ENCODE assay signal across 22 cellular contexts in the genomic region with DNA sequence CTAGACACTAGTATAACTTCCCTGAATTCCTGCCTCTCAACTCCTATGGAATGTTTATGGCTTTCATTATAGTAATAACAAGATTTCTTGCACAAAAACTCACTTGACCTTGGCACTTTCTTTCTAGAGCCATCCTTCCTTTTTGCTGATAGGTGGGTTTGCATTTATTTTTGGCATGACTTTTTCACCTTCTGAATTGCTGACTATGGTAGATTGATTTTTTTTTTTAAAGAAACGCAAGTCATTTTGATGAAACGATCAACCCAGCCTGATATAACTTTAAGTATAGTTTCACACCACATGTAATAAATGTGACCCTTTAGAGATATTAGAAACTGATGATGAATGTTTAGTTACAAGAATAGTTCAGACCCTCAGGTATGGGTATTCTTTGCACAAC.
"Had no signal": no experiment of that assay in that cellular context is flagged by ENCODE, and none has a peak within 500 bp of the region (broad histone marks: within the 10 kb centered on the region; RNA-seq: fewer than 3 reads in every experiment).

No MANE protein-coding gene starts in this region.

- FAIRE-seq: kidney had no signal

- H3K9ac ChIP-seq: neural progenitor cell had no signal

- H3K4me1 ChIP-seq: neural progenitor cell, prostate gland had no signal

- H3K36me3 ChIP-seq: gastrocnemius medialis, neural progenitor cell, prostate gland, right atrium auricular region, sigmoid colon, spleen, suprapubic skin, transverse colon, upper lobe of right lung, uterus had no signal

- H3K27ac Mint-ChIP-seq: naive thymus-derived CD4-positive, alpha-beta T cell; neural progenitor cell; stimulated activated naive B cell treated with anti-CD40 and anti-IgM and Interleukin-4, amounts not matched to agents 10 μg/mL and 1 μg/mL and 100 μg/mL, for 72 hours; stimulated activated naive CD8-positive, alpha-beta T cell treated with anti-CD3 and anti-CD28 coated beads, Interleukin-15, amount 100 ng/mL, for 72 hours had no signal

- H3K9me3 ChIP-seq: gastrocnemius medialis, prostate gland, right atrium auricular region, sigmoid colon, spleen, suprapubic skin, transverse colon, upper lobe of right lung, uterus had no signal

- H3K36me3 Mint-ChIP-seq: naive thymus-derived CD4-positive, alpha-beta T cell; neural progenitor cell; stimulated activated naive B cell treated with anti-CD40 and anti-IgM and Interleukin-4, amounts not matched to agents 10 μg/mL and 1 μg/mL and 100 μg/mL, for 72 hours had no signal

- H3K9me3 Mint-ChIP-seq: nephron; neural progenitor cell; stimulated activated naive CD8-positive, alpha-beta T cell treated with anti-CD3 and anti-CD28 coated beads, Interleukin-15, amount 100 ng/mL, for 72 hours had no signal

- H3K27ac ChIP-seq: dorsolateral prefrontal cortex, gastrocnemius medialis, neural progenitor cell, prostate gland, skin epidermis, suprapubic skin, upper lobe of right lung had no signal

- H3K4me1 Mint-ChIP-seq: naive thymus-derived CD4-positive, alpha-beta T cell; stimulated activated naive CD8-positive, alpha-beta T cell treated with anti-CD3 and anti-CD28 coated beads, Interleukin-15, amount 100 ng/mL, for 72 hours had no signal

- H3K4me3 Mint-ChIP-seq: naive thymus-derived CD4-positive, alpha-beta T cell; nephron; neural progenitor cell; stimulated activated naive B cell treated with anti-CD40 and anti-IgM and Interleukin-4, amounts not matched to agents 10 μg/mL and 1 μg/mL and 100 μg/mL, for 72 hours; stimulated activated naive CD8-positive, alpha-beta T cell treated with anti-CD3 and anti-CD28 coated beads, Interleukin-15, amount 100 ng/mL, for 72 hours had no signal

- H3K4me3 ChIP-seq: dorsolateral prefrontal cortex, gastrocnemius medialis, lung, neural progenitor cell, prostate gland, right atrium auricular region, sigmoid colon, skin epidermis, spleen, suprapubic skin, transverse colon, upper lobe of right lung, uterus had no signal

- H2AFZ ChIP-seq: neural progenitor cell had no signal

- ATAC-seq: naive thymus-derived CD4-positive, alpha-beta T cell; stimulated activated naive B cell treated with anti-CD40 and anti-IgM and Interleukin-4, amounts not matched to agents 10 μg/mL and 1 μg/mL and 100 μg/mL, for 72 hours; stimulated activated naive CD8-positive, alpha-beta T cell treated with anti-CD3 and anti-CD28 coated beads, Interleukin-15, amount 100 ng/mL, for 72 hours had no signal

- H3K4me2 ChIP-seq: neural progenitor cell had no signal

- H3K27me3 ChIP-seq: neural progenitor cell, right atrium auricular region, sigmoid colon, spleen, transverse colon, upper lobe of right lung, uterus had no signal

- DNase-seq: effector CD4-positive, alpha-beta T cell; head of caudate nucleus; kidney; mesendoderm; midbrain; naive thymus-derived CD4-positive, alpha-beta T cell; spleen; stimulated activated naive B cell treated with anti-CD40 and anti-IgM and Interleukin-4, amounts not matched to agents 10 μg/mL and 1 μg/mL and 100 μg/mL, for 72 hours; stimulated activated naive CD8-positive, alpha-beta T cell treated with anti-CD3 and anti-CD28 coated beads, Interleukin-15, amount 100 ng/mL, for 72 hours; upper lobe of right lung had no signal
